ENCODE assay signal across 1 cellular context in genomic region chr2:37085731-37086147, GRCh38.
TF ChIP-seq lines count a peak whose summit lies in the region.

No MANE protein-coding gene starts in this region.

TF ChIP-seq in IMR-90, 13 proteins besides CTCF, POLR2A, EP300 and RAD21:
- no peak for TF ChIP-seq MAZ (IDR thresholded peaks at IDR 0.05; ENCODE audit: borderline replicate concordance, low read depth, low read length)
- no peak for TF ChIP-seq RCOR1 (IDR thresholded peaks at IDR 0.05; ENCODE audit: insufficient replicate concordance, low read length)
- TF ChIP-seq NFE2L2 (IDR thresholded peaks at IDR 0.05; ENCODE audit: low read depth, low read length): no peak
- TF ChIP-seq BHLHE40 (IDR thresholded peaks at IDR 0.05; ENCODE audit: low read depth, low read length): no peak
- TF ChIP-seq, protein P1, sequence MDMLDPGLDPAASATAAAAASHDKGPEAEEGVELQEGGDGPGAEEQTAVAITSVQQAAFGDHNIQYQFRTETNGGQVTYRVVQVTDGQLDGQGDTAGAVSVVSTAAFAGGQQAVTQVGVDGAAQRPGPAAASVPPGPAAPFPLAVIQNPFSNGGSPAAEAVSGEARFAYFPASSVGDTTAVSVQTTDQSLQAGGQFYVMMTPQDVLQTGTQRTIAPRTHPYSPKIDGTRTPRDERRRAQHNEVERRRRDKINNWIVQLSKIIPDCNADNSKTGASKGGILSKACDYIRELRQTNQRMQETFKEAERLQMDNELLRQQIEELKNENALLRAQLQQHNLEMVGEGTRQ (IDR thresholded peaks at IDR 0.05; ENCODE audit: low read depth, low read length): no peak
- no peak for TF ChIP-seq CEBPB (IDR thresholded peaks at IDR 0.05; ENCODE audit: low read depth, low read length)
- no peak for TF ChIP-seq FOS (IDR thresholded peaks at IDR 0.05; ENCODE audit: low read depth, low read length)
- TF ChIP-seq CHD1 (IDR thresholded peaks at IDR 0.05; ENCODE audit: low read depth, low read length): no peak
- TF ChIP-seq SMC3 (IDR thresholded peaks at IDR 0.05; ENCODE audit: low read depth, low read length): no peak
- no peak for TF ChIP-seq MAFK (IDR thresholded peaks at IDR 0.05; ENCODE audit: low read depth, low read length)
- TF ChIP-seq MXI1 (IDR thresholded peaks at IDR 0.05; ENCODE audit: borderline replicate concordance, low read depth, low read length): no peak
- no peak for TF ChIP-seq RFX5 (IDR thresholded peaks at IDR 0.05; ENCODE audit: low read depth, low read length)
- TF ChIP-seq ELK1 (IDR thresholded peaks at IDR 0.05; ENCODE audit: borderline replicate concordance, low read depth, low read length): no peak
